Comparison of ENCODE assay signal across 8 cellular contexts in genomic region chr10:133378251-133379096, GRCh38. TPM values are rescaled to one million over a fixed set of nuclear protein-coding genes. Genes with fewer than 3 reads are reported as not detected.
DNase-seq lines count a peak whose midpoint lies in the region; ATAC-seq and TF ChIP-seq lines count a peak whose summit lies in the region.

No MANE protein-coding gene starts in this region.

- peak overlapping the region; percentile 82 for H3K4me3 ChIP-seq in GM06990 (replicated peaks; ENCODE audit: low read depth, low read length)

- TF ChIP-seq CTCF in GM06990 (IDR thresholded peaks at IDR 0.05; ENCODE audit: insufficient read depth, low read length, poor library complexity, severe bottlenecking), result no peak

- DNase-seq in GM06990 (ENCODE audit: extremely low read depth, insufficient read length) (peak; percentile 78), M059J (ENCODE audit: low read depth) (peak; percentile 49), dermis blood vessel endothelial cell (peak; percentile 47), left lobe of liver (ENCODE audit: low spot score) (peak; percentile 88), NCI-H128 (lab: John Stamatoyannopoulos, UW; ENCODE audit: unreplicated experiment) (no peak)
- peak; percentile 55 to 64 for DNase-seq in activated CD4-positive, alpha-beta T cell treated with anti-CD3 and anti-CD28 coated beads for 4 hours
- DNase-seq in stimulated activated CD4-positive, alpha-beta T cell treated with anti-CD3 and anti-CD28 coated beads, Interleukin-4, amount 100 ng/mL, for 1 hour, result peak; percentile 65

- H3K27me3 ChIP-seq in GM06990 (replicated peaks; ENCODE audit: control insufficient read depth, insufficient read depth, low read length), result no peaks in the 10 kb centered on the region

- ATAC-seq in GM21825 (IDR thresholded peaks at IDR 0.05; ENCODE audit: unreplicated experiment), result peak; percentile 29
- ATAC-seq in left lobe of liver, result peak; percentile 82

- H3K36me3 ChIP-seq in GM06990 (ENCODE audit: control insufficient read depth, insufficient read depth, low read length), result peaks cover 2% of the 10 kb centered on the region

RNA-seq across cellular contexts. Expression of gene PAOX, which starts 0.6 kb away (rescaled TPM):
- 2.1 and 4.0 TPM in 2 replicates for total RNA-seq in M059J (2014; rRNA removed; shearing (Covaris generic))
- 5.7 and 17.7 TPM in 2 replicates for total RNA-seq in dermis blood vessel endothelial cell
- total RNA-seq in left lobe of liver, result 18.0 TPM

RNA-seq across cellular contexts. Expression of gene ECHS1, which starts 5.3 kb away (rescaled TPM):
- total RNA-seq in M059J (2014; rRNA removed; shearing (Covaris generic)), result 108 and 121 TPM in 2 replicates
- 91.0 and 95.4 TPM in 2 replicates for total RNA-seq in dermis blood vessel endothelial cell
- total RNA-seq in left lobe of liver, result 764 TPM

RNA-seq across cellular contexts. Expression of gene MTG1, which starts 15.5 kb away (rescaled TPM):
- total RNA-seq in M059J (2014; rRNA removed; shearing (Covaris generic)), result 22.4 and 26.8 TPM in 2 replicates
- total RNA-seq in dermis blood vessel endothelial cell (42.0 and 43.2 TPM in 2 replicates), left lobe of liver (47.3 TPM)

RNA-seq across cellular contexts. Expression of gene FUOM, which starts 20.7 kb away (rescaled TPM):
- total RNA-seq in M059J (2014; rRNA removed; shearing (Covaris generic)), result 0.27 and 6.5 TPM in 2 replicates
- total RNA-seq in dermis blood vessel endothelial cell (11.2 and 24.8 TPM in 2 replicates), left lobe of liver (177 TPM)

RNA-seq across cellular contexts. Expression of gene PRAP1, which starts 31.3 kb away (rescaled TPM):
- not detected in 2 replicates for total RNA-seq in M059J (2014; rRNA removed; shearing (Covaris generic))
- total RNA-seq in dermis blood vessel endothelial cell (not detected in 2 replicates), left lobe of liver (275 TPM)
